21 cellular contexts compared by ENCODE assay signal in the genomic region with DNA sequence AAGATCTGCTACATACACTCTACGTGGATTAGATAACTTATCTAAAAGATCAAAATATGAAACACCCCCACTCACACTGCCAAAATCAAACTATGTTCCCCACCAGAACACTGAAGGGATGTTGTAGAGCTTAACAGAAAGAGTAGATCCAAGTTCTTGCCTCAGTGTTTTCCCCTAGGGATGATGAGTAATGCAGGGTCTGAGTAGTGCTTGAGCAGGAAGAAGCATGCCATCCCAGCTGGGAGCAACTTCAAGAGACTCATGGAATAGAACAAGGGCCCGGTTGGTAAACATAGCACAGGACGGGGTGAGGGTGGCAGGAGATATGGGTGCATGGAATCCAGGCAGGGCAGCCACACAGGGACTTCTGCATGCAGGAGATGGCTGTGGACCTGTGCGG.
DNase-seq lines count a peak whose midpoint lies in the region; ATAC-seq and TF ChIP-seq lines count a peak whose summit lies in the region.
"Had no signal": no experiment of that assay in that cellular context is flagged by ENCODE, and none has a peak within 500 bp of the region (broad histone marks: within the 10 kb centered on the region; RNA-seq: fewer than 3 reads in every experiment).

No MANE protein-coding gene starts in this region.

- H3K27me3 ChIP-seq in A673 (replicated peaks; ENCODE audit: insufficient read depth, low read depth, low read length, poor library complexity) = no peaks in the 10 kb centered on the region
- H3K27me3 ChIP-seq in GM23248 (replicated peaks; ENCODE audit: insufficient read depth) = no peaks in the 10 kb centered on the region
- no peaks in the 10 kb centered on the region for H3K27me3 ChIP-seq in brain microvascular endothelial cell (replicated peaks)
- H3K27me3 ChIP-seq: ascending aorta had no signal

- H3K79me2 ChIP-seq in GM23248 (ENCODE audit: insufficient read depth) = no peaks in the 10 kb centered on the region

- no peak for ATAC-seq in omental fat pad (ENCODE audit: low FRiP score)
- ATAC-seq: A549 had no signal

- H3K9me3 ChIP-seq in A673 (ENCODE audit: low read depth, low read length, poor library complexity, severe bottlenecking) (no peaks in the 10 kb centered on the region), GM23248 (ENCODE audit: low read depth) (no peaks in the 10 kb centered on the region)
- H3K9me3 ChIP-seq: A549, ascending aorta had no signal

- intact Hi-C loops in A673 (cut with micrococcal nuclease; ENCODE audit: unreplicated experiment) = no loop called here
- intact Hi-C loops in cardiac septum (cut with DNase I) = no loop called here

- no peaks in the 10 kb centered on the region for H3K9me2 ChIP-seq in GM23248 (ENCODE audit: insufficient read depth)

- WGBS in GM23248 (ENCODE audit: low coverage in 1 of 2, low lambda C conversion rate in 2 of 2, missing lambda C conversion rate in 2 of 2), 2 experiments = 26 to 35% methylated on average over 4 of the region's 4 CpGs

- H3F3A ChIP-seq in GM23248 (ENCODE audit: insufficient read depth) = no peaks in the 10 kb centered on the region

- no peak overlapping the region for H3K4me2 ChIP-seq in GM23248 (ENCODE audit: unreplicated experiment)
- H3K4me2 ChIP-seq: A549 had no signal

- POLR2A ChIA-PET in A673 (lab: Charles Lee; ENCODE audit: low non-redundant PET) = no interaction called here

- no peak overlapping the region for H2AFZ ChIP-seq in GM23248

- BruUV-seq in A673 (replicated peaks; lab: Mats Ljungman, UMichigan) = no TSS peak

- H3K4me3 ChIP-seq in A673 (ENCODE audit: low read depth, low read length, poor library complexity, severe bottlenecking) (no peak overlapping the region), GM23248 (no peak overlapping the region), brain microvascular endothelial cell (ENCODE audit: low read depth, low read length) (no peak overlapping the region), foreskin fibroblast (ENCODE audit: low read depth in 1 of 2, low read length in 2 of 2) (no peak overlapping the region)
- H3K4me3 ChIP-seq: A549, ascending aorta had no signal

- H3K9ac ChIP-seq in GM23248 = no peak overlapping the region

- H3K4me1 ChIP-seq in A673 (ENCODE audit: insufficient read depth, low read length, poor library complexity, severe bottlenecking) = no peaks in the 10 kb centered on the region
- H3K4me1 ChIP-seq in GM23248 (ENCODE audit: insufficient read depth) = no peaks in the 10 kb centered on the region
- H3K4me1 ChIP-seq: A549, ascending aorta had no signal

- no peak overlapping the region for H3K27ac ChIP-seq in A673 (ENCODE audit: low read depth, low read length, poor library complexity, severe bottlenecking)
- no peak overlapping the region for H3K27ac ChIP-seq in GM23248
- H3K27ac ChIP-seq in brain microvascular endothelial cell = no peak overlapping the region
- H3K27ac ChIP-seq: A549, ascending aorta had no signal

- TF ChIP-seq CTCF in A673 (conservative IDR thresholded peaks at IDR 0.05; ENCODE audit: low read depth, low read length) (no peak), brain microvascular endothelial cell (IDR thresholded peaks at IDR 0.05; ENCODE audit: low read depth, low read length, missing control alignments) (no peak), foreskin fibroblast (IDR thresholded peaks at IDR 0.05; ENCODE audit: low read depth, low read length) (no peak), omental fat pad (IDR thresholded peaks at IDR 0.05) (no peak)

- DNase-seq in A673 (ENCODE audit: low spot score) (peak; percentile 36), GM23248 (peak; percentile 46), brain microvascular endothelial cell (peak; percentile 72), foreskin fibroblast (peak; percentile 69 to 79), omental fat pad (ENCODE audit: low spot score) (no peak), ACHN (no peak), OCI-M2 (lab: John Stamatoyannopoulos, UW; ENCODE audit: unreplicated experiment) (no peak), cardiac septum (ENCODE audit: low spot score) (no peak)
- DNase-seq: activated B cell treated with CpG ODN at 0.5 μM for 24 hours; activated CD4-positive, alpha-beta T cell treated with anti-CD3 and anti-CD28 coated beads, Interleukin-2, amount 50 U/mL, for 48 hours; activated naive CD4-positive, alpha-beta T cell treated with anti-CD3 and anti-CD28 coated beads for 36 hours; endodermal cell; foreskin melanocyte; GF-D8; hippocampal formation; NCI-H2029 treated with DMSO at 0.1 percent for 48 hours; NCI-H69; stimulated activated CD4-positive, alpha-beta T cell treated with anti-CD3 and anti-CD28 coated beads, Interleukin-12 subunit alpha, Interleukin-12 subunit beta, amount 100 ng/mL, for 4 hours; T1000 had no signal

- H3K36me3 ChIP-seq in A673 (ENCODE audit: insufficient read depth, low read length, poor library complexity, severe bottlenecking) (no peaks in the 10 kb centered on the region), GM23248 (ENCODE audit: low read depth) (no peaks in the 10 kb centered on the region), brain microvascular endothelial cell (replicated peaks) (no peaks in the 10 kb centered on the region)
- H3K36me3 ChIP-seq: ascending aorta had no signal

- in situ Hi-C loops in GM23248 (cut with MboI) (no loop called here), brain microvascular endothelial cell (cut with HindIII; ENCODE audit: low pct_ligation_motif_present, low sequenced_read_pairs) (no loop called here), ACHN (cut with HindIII; ENCODE audit: low pct_ligation_motif_present, low pct_unique_long_range_greater_than_20kb, low sequenced_read_pairs) (no loop called here)

- no peaks in the 10 kb centered on the region for H4K20me1 ChIP-seq in GM23248 (ENCODE audit: insufficient read depth)

- CTCF ChIA-PET in A673 (lab: Charles Lee) = no interaction called here

Comparison
In these comparisons a context has a peak if more than half of its experiments do, and no peak if none do; other contexts are left out.
1. DNase-seq: peak in A673 (single experiment), GM23248 (single experiment), brain microvascular endothelial cell (single experiment) and foreskin fibroblast (2 of 2); none in omental fat pad (single experiment), ACHN (single experiment), OCI-M2 (single experiment) and cardiac septum (single experiment).